Comparison of ENCODE assay signal across 28 cellular contexts in genomic region chr6:25314776-25315175, GRCh38.
"Had no signal": no experiment of that assay in that cellular context is flagged by ENCODE, and none has a peak within 500 bp of the region (broad histone marks: within the 10 kb centered on the region; RNA-seq: fewer than 3 reads in every experiment).

No MANE protein-coding gene starts in this region.

- H3K9me3 Mint-ChIP-seq: activated CD4-positive, alpha-beta memory T cell treated with anti-CD3 and anti-CD28 coated beads, Interleukin-2, amount 10 ng/mL, durations not matched to agents 7 days and 5 days; activated CD4-positive, alpha-beta T cell treated with anti-CD3 and anti-CD28 coated beads, Interleukin-2, amount 10 ng/mL, durations not matched to agents 7 days and 5 days; activated naive CD4-positive, alpha-beta T cell treated with anti-CD3 and anti-CD28 coated beads, Interleukin-2, amount 10 ng/mL, durations not matched to agents 7 days and 5 days; activated naive CD4-positive, alpha-beta T cell treated with anti-CD3 and anti-CD28 coated beads, Interleukin-2, amount 50 U/mL, for 72 hours; activated naive CD8-positive, alpha-beta T cell treated with anti-CD3 and anti-CD28 coated beads, Interleukin-2, amount 10 ng/mL, durations not matched to agents 7 days and 5 days; activated T-cell treated with anti-CD3 and anti-CD28 coated beads, Interleukin-2, amount 50 U/mL, for 24 hours; activated T-cell treated with anti-CD3 and anti-CD28 coated beads, Interleukin-2, amount 50 U/mL, for 72 hours; brain; WTC11 had no signal

- H3K27me3 Mint-ChIP-seq: activated CD4-positive, alpha-beta memory T cell treated with anti-CD3 and anti-CD28 coated beads, Interleukin-2, amount 10 ng/mL, durations not matched to agents 7 days and 5 days; activated CD4-positive, alpha-beta T cell treated with anti-CD3 and anti-CD28 coated beads, Interleukin-2, amount 10 ng/mL, durations not matched to agents 7 days and 5 days; activated naive CD4-positive, alpha-beta T cell treated with anti-CD3 and anti-CD28 coated beads, Interleukin-2, amount 10 ng/mL, durations not matched to agents 7 days and 5 days; activated T-cell treated with anti-CD3 and anti-CD28 coated beads, Interleukin-2, amount 50 U/mL, for 24 hours; brain had no signal

- H3K36me3 Mint-ChIP-seq: activated naive CD4-positive, alpha-beta T cell treated with anti-CD3 and anti-CD28 coated beads, Interleukin-2, amount 10 ng/mL, durations not matched to agents 7 days and 5 days; activated naive CD4-positive, alpha-beta T cell treated with anti-CD3 and anti-CD28 coated beads, Interleukin-2, amount 50 U/mL, for 72 hours; activated naive CD8-positive, alpha-beta T cell treated with anti-CD3 and anti-CD28 coated beads, Interleukin-2, amount 10 ng/mL, durations not matched to agents 7 days and 5 days; brain; WTC11 had no signal

- H3K4me3 Mint-ChIP-seq: activated CD4-positive, alpha-beta memory T cell treated with anti-CD3 and anti-CD28 coated beads, Interleukin-2, amount 10 ng/mL, durations not matched to agents 7 days and 5 days; activated CD4-positive, alpha-beta T cell treated with anti-CD3 and anti-CD28 coated beads, Interleukin-2, amount 10 ng/mL, durations not matched to agents 7 days and 5 days; activated naive CD4-positive, alpha-beta T cell treated with anti-CD3 and anti-CD28 coated beads, Interleukin-2, amount 10 ng/mL, durations not matched to agents 7 days and 5 days; activated naive CD8-positive, alpha-beta T cell treated with anti-CD3 and anti-CD28 coated beads, Interleukin-2, amount 10 ng/mL, durations not matched to agents 7 days and 5 days; activated T-cell treated with anti-CD3 and anti-CD28 coated beads, Interleukin-2, amount 50 U/mL, for 24 hours; activated T-cell treated with anti-CD3 and anti-CD28 coated beads, Interleukin-2, amount 50 U/mL, for 72 hours; WTC11 had no signal

- H3K27me3 ChIP-seq: ascending aorta, breast epithelium, cardiac muscle cell, colonic mucosa, gastrocnemius medialis, heart left ventricle had no signal

- H3K36me3 ChIP-seq: ascending aorta, breast epithelium, cardiac muscle cell, colonic mucosa, gastrocnemius medialis, heart left ventricle had no signal

- H3K9me3 ChIP-seq: ascending aorta, breast epithelium, colonic mucosa, gastrocnemius medialis, heart left ventricle had no signal

- ATAC-seq: activated CD4-positive, CD25-positive, alpha-beta regulatory T cell treated with anti-CD3 and anti-CD28 coated beads, Interleukin-2, amount 50 U/mL, for 24 hours; activated naive CD4-positive, alpha-beta T cell treated with anti-CD3 and anti-CD28 coated beads, Interleukin-2, amount 50 U/mL, for 72 hours; activated T-cell treated with anti-CD3 and anti-CD28 coated beads, Interleukin-2, amount 50 U/mL, for 72 hours; gastrocnemius medialis had no signal

- H3K27ac Mint-ChIP-seq: activated CD4-positive, alpha-beta memory T cell treated with anti-CD3 and anti-CD28 coated beads, Interleukin-2, amount 10 ng/mL, durations not matched to agents 7 days and 5 days; activated CD4-positive, alpha-beta T cell treated with anti-CD3 and anti-CD28 coated beads, Interleukin-2, amount 10 ng/mL, durations not matched to agents 7 days and 5 days; activated naive CD4-positive, alpha-beta T cell treated with anti-CD3 and anti-CD28 coated beads, Interleukin-2, amount 10 ng/mL, durations not matched to agents 7 days and 5 days; activated naive CD8-positive, alpha-beta T cell treated with anti-CD3 and anti-CD28 coated beads, Interleukin-2, amount 10 ng/mL, durations not matched to agents 7 days and 5 days; activated T-cell treated with anti-CD3 and anti-CD28 coated beads, Interleukin-2, amount 50 U/mL, for 24 hours; activated T-cell treated with anti-CD3 and anti-CD28 coated beads, Interleukin-2, amount 50 U/mL, for 72 hours; WTC11 had no signal

- H3K27ac ChIP-seq: breast epithelium, colonic mucosa, gastrocnemius medialis, heart left ventricle, VCaP had no signal

- H3K4me3 ChIP-seq: ascending aorta, breast epithelium, cardiac muscle cell, colonic mucosa, gastrocnemius medialis, heart left ventricle had no signal

- DNase-seq: activated CD4-positive, alpha-beta memory T cell treated with anti-CD3 and anti-CD28 coated beads, Interleukin-2, amount 10 ng/mL, durations not matched to agents 7 days and 5 days; activated CD4-positive, alpha-beta T cell treated with anti-CD3 and anti-CD28 coated beads, Interleukin-2, amount 10 ng/mL, durations not matched to agents 7 days and 5 days; activated CD4-positive, alpha-beta T cell treated with anti-CD3 and anti-CD28 coated beads, Interleukin-2, amount 50 U/mL, for 4 hours; activated CD8-positive, alpha-beta memory T cell treated with anti-CD3 and anti-CD28 coated beads, Interleukin-2, amount 50 U/mL, for 48 hours; activated gamma-delta T cell; activated naive CD4-positive, alpha-beta T cell; activated naive CD4-positive, alpha-beta T cell treated with anti-CD3 and anti-CD28 coated beads, Interleukin-2, amount 10 ng/mL, durations not matched to agents 7 days and 5 days; activated naive CD8-positive, alpha-beta T cell treated with anti-CD3 and anti-CD28 coated beads, Interleukin-2, amount 10 ng/mL, durations not matched to agents 7 days and 5 days; activated T-cell treated with anti-CD3 and anti-CD28 coated beads for 4 hours; activated T-cell treated with anti-CD3 and anti-CD28 coated beads, Interleukin-2, amount 50 U/mL, for 24 hours; activated T-cell treated with anti-CD3 and anti-CD28 coated beads, Interleukin-2, amount 50 U/mL, for 72 hours; central memory CD4-positive, alpha-beta T cell; cerebellar nuclear complex; colonic mucosa; effector CD8-positive, alpha-beta T cell; foreskin fibroblast; gastrocnemius medialis; glutamatergic neuron; heart left ventricle; T-helper 2 cell had no signal

- H3K4me1 ChIP-seq: colonic mucosa, gastrocnemius medialis had no signal
